ENCODE assay signal across 20 cellular contexts in genomic region chr3:191792580-191792979, GRCh38.
"Had no signal": no experiment of that assay in that cellular context is flagged by ENCODE, and none has a peak within 500 bp of the region (broad histone marks: within the 10 kb centered on the region; RNA-seq: fewer than 3 reads in every experiment).

No MANE protein-coding gene starts in this region.

- DNase-seq: activated CD4-positive, alpha-beta memory T cell treated with anti-CD3 and anti-CD28 coated beads, Interleukin-2, amount 10 ng/mL, durations not matched to agents 7 days and 5 days; activated CD4-positive, alpha-beta T cell treated with anti-CD3 and anti-CD28 coated beads, Interleukin-2, amount 10 ng/mL, durations not matched to agents 24 days and 14 days; activated effector memory CD4-positive, alpha-beta T cell treated with anti-CD3 and anti-CD28 coated beads, Interleukin-2, amount 50 U/mL, for 16 hours; activated naive CD4-positive, alpha-beta T cell treated with anti-CD3 and anti-CD28 coated beads, Interleukin-2, amount 10 ng/mL, durations not matched to agents 7 days and 5 days; amygdala; effector CD8-positive, alpha-beta T cell; esophagus squamous epithelium; heart left ventricle; left colon; naive B cell; occipital lobe; posterior cingulate gyrus; retina; sigmoid colon; stimulated activated CD4-positive, alpha-beta T cell treated with anti-CD3 and anti-CD28 coated beads, Interleukin-4, amount 100 ng/mL, for 24 hours; stimulated activated naive CD8-positive, alpha-beta T cell treated with anti-CD3 and anti-CD28 coated beads, Interleukin-15, Interleukin-2, amounts not matched to agents 100 U/mL and 50 U/mL, for 24 hours; upper lobe of left lung had no signal

- H3K27me3 ChIP-seq: esophagus squamous epithelium, gastroesophageal sphincter, heart left ventricle, sigmoid colon, upper lobe of left lung had no signal

- H3K27ac ChIP-seq: esophagus squamous epithelium, gastroesophageal sphincter, heart left ventricle, sigmoid colon, upper lobe of left lung, VCaP had no signal

- H3K9me3 ChIP-seq: sigmoid colon had no signal

- H3K36me3 ChIP-seq: esophagus squamous epithelium, gastroesophageal sphincter, heart left ventricle, sigmoid colon, upper lobe of left lung had no signal

- H3K4me1 ChIP-seq: esophagus squamous epithelium, gastroesophageal sphincter, heart left ventricle, sigmoid colon, upper lobe of left lung had no signal

- ATAC-seq: activated CD4-positive, CD25-positive, alpha-beta regulatory T cell treated with anti-CD3 and anti-CD28 coated beads, Interleukin-2, amount 50 U/mL, for 24 hours; gastroesophageal sphincter; heart left ventricle; left colon; stimulated activated naive CD8-positive, alpha-beta T cell treated with anti-CD3 and anti-CD28 coated beads, Interleukin-15, Interleukin-2, amounts not matched to agents 100 U/mL and 50 U/mL, for 24 hours had no signal

- H3K4me3 ChIP-seq: esophagus squamous epithelium, gastroesophageal sphincter, heart left ventricle, sigmoid colon, upper lobe of left lung had no signal
